8 cellular contexts compared by ENCODE assay signal in the genomic region with DNA sequence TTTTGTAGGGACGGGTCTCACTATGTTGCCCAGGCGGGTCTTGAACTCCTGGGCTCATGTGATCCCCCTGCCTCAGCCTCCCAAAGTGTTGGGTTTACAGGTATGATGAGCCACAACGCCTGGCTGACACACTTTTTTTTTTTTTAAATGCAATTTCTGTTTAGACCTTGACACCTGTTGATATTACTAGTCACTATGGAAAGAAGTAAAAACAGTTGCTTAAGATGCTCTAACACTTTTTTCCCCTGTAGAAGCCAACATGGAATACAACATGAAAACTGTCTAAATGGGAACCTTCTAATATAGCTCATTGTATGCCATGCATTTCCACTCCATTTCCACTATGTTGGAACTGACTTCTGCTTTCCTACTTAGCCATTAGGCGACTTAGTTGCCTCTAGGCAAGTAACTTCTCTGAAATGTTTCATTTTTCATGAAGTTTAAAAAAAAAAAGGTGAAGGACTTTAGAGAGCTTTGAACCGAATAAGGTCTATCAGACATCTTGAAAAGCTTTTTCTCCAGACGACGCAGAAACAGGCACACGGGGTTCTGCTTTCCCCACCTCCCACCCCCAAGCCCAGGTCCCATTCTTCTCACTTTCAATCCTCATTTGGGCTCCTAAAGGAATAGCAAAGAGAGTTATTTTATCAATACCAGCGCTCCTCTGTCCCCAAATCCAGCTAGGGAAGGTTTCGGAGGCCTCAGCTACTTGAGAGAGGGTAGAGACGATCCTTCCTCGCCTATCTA. TPM values are rescaled to one million over a fixed set of nuclear protein-coding genes. Genes with fewer than 3 reads are reported as not detected.
A peak's percentile ranks its signal among the peaks of the same experiment; 100 is the strongest.
DNase-seq lines count a peak whose midpoint lies in the region; ATAC-seq and TF ChIP-seq lines count a peak whose summit lies in the region.

No MANE protein-coding gene starts in this region.

- no peak for ATAC-seq in HG02884 (IDR thresholded peaks at IDR 0.05; ENCODE audit: unreplicated experiment)

- peak overlapping the region; percentile 90 to 97 (median 95) for H3K27ac ChIP-seq in spleen

- no peak for TF ChIP-seq POLR2A in spleen (IDR thresholded peaks at IDR 0.05)

- H3K27me3 Mint-ChIP-seq in activated naive CD4-positive, alpha-beta T cell treated with anti-CD3 and anti-CD28 coated beads, Interleukin-2, amount 50 U/mL, for 24 hours, result no peaks in the 10 kb centered on the region
- no peaks in the 10 kb centered on the region for H3K27me3 Mint-ChIP-seq in activated naive CD8-positive, alpha-beta T cell treated with anti-CD3 and anti-CD28 coated beads for 36 hours

- WGBS in spleen, 5 donors, result 19 to 22% (median 20%) methylated on average over 12 of the region's 12 CpGs

- H3K27me3 ChIP-seq in spleen (replicated peaks in 1 of 7), result no peaks in the 10 kb centered on the region

- intact Hi-C loops in spleen (cut with DNase I; ENCODE audit: low total_unique reads), result no loop called here

- peak overlapping the region; percentile 99 for H3K27ac Mint-ChIP-seq in activated naive CD4-positive, alpha-beta T cell treated with anti-CD3 and anti-CD28 coated beads, Interleukin-2, amount 50 U/mL, for 24 hours
- H3K27ac Mint-ChIP-seq in activated naive CD8-positive, alpha-beta T cell treated with anti-CD3 and anti-CD28 coated beads for 36 hours, result peak overlapping the region; percentile 98

- peak in 1 of 11 experiments; percentile 3 for TF ChIP-seq CTCF in spleen (IDR thresholded peaks at IDR 0.05 in 8 of 11, conservative IDR thresholded peaks at IDR 0.05 in 3 of 11)

- peak overlapping the region; percentile 92 for H3K4me3 ChIP-seq in Jurkat, Clone E6-1 (ENCODE audit: low read length)
- H3K4me3 ChIP-seq in iPS-11a (ENCODE audit: low read depth, low read length), result peak overlapping the region; percentile 91
- H3K4me3 ChIP-seq in spleen, result peak overlapping the region; percentile 76 to 99 (median 97)

- peaks cover 22% of the 10 kb centered on the region for H3K36me3 Mint-ChIP-seq in activated naive CD4-positive, alpha-beta T cell treated with anti-CD3 and anti-CD28 coated beads, Interleukin-2, amount 50 U/mL, for 24 hours
- H3K36me3 Mint-ChIP-seq in activated naive CD8-positive, alpha-beta T cell treated with anti-CD3 and anti-CD28 coated beads for 36 hours, result peaks cover 23% of the 10 kb centered on the region

- peaks cover 33 to 73% (median 43%) of the 10 kb centered on the region in 6 donors for H3K4me1 ChIP-seq in spleen

- H3K36me3 ChIP-seq in spleen, result peaks cover 0 to 5% (median 0%) of the 10 kb centered on the region in 6 donors

- peak overlapping the region; percentile 98 for H3K4me3 Mint-ChIP-seq in activated naive CD4-positive, alpha-beta T cell treated with anti-CD3 and anti-CD28 coated beads, Interleukin-2, amount 50 U/mL, for 24 hours
- peak overlapping the region; percentile 98 for H3K4me3 Mint-ChIP-seq in activated naive CD8-positive, alpha-beta T cell treated with anti-CD3 and anti-CD28 coated beads for 36 hours

- no peaks in the 10 kb centered on the region for H3K9me3 ChIP-seq in spleen

- H3K9me3 Mint-ChIP-seq in activated naive CD4-positive, alpha-beta T cell treated with anti-CD3 and anti-CD28 coated beads, Interleukin-2, amount 50 U/mL, for 24 hours, result no peaks in the 10 kb centered on the region
- H3K9me3 Mint-ChIP-seq in activated naive CD8-positive, alpha-beta T cell treated with anti-CD3 and anti-CD28 coated beads for 36 hours, result no peaks in the 10 kb centered on the region

- DNase-seq in activated naive CD4-positive, alpha-beta T cell treated with anti-CD3 and anti-CD28 coated beads, Interleukin-2, amount 50 U/mL, for 16 hours, result no peak
- peak; percentile 20 for DNase-seq in Jurkat, Clone E6-1 (ENCODE audit: low read depth, low spot score)
- DNase-seq in activated naive CD8-positive, alpha-beta T cell treated with anti-CD3 and anti-CD28 coated beads for 36 hours, result no peak
- no peak for DNase-seq in spleen
- DNase-seq in stimulated activated CD4-positive, alpha-beta T cell treated with anti-CD3 and anti-CD28 coated beads, Interleukin-4, amount 100 ng/mL, for 4 hours, result no peak

- peaks cover 26% of the 10 kb centered on the region for H3K4me1 Mint-ChIP-seq in activated naive CD4-positive, alpha-beta T cell treated with anti-CD3 and anti-CD28 coated beads, Interleukin-2, amount 50 U/mL, for 24 hours
- H3K4me1 Mint-ChIP-seq in activated naive CD8-positive, alpha-beta T cell treated with anti-CD3 and anti-CD28 coated beads for 36 hours, result peaks cover 23% of the 10 kb centered on the region

RNA-seq across cellular contexts. Expression of a gene that starts 0.6 kb away (rescaled TPM):
- polyA plus RNA-seq in Jurkat, Clone E6-1 (2012; ENCODE audit: insufficient read depth, insufficient read length), result 49.7 TPM
- total RNA-seq in activated naive CD8-positive, alpha-beta T cell treated with anti-CD3 and anti-CD28 coated beads for 36 hours, result 10 to 100 TPM; 86.6 to 92.0 TPM
- 10 to 100 TPM; 42.6 to 62.5 (median 53.5) TPM for total RNA-seq in spleen
- 10 to 100 TPM in 2 of 3 donors, 1 to 10 TPM in 1; 8.3 to 16.2 (median 13.5) TPM for polyA plus RNA-seq in spleen
